8 cellular contexts compared by ENCODE assay signal in the genomic region with DNA sequence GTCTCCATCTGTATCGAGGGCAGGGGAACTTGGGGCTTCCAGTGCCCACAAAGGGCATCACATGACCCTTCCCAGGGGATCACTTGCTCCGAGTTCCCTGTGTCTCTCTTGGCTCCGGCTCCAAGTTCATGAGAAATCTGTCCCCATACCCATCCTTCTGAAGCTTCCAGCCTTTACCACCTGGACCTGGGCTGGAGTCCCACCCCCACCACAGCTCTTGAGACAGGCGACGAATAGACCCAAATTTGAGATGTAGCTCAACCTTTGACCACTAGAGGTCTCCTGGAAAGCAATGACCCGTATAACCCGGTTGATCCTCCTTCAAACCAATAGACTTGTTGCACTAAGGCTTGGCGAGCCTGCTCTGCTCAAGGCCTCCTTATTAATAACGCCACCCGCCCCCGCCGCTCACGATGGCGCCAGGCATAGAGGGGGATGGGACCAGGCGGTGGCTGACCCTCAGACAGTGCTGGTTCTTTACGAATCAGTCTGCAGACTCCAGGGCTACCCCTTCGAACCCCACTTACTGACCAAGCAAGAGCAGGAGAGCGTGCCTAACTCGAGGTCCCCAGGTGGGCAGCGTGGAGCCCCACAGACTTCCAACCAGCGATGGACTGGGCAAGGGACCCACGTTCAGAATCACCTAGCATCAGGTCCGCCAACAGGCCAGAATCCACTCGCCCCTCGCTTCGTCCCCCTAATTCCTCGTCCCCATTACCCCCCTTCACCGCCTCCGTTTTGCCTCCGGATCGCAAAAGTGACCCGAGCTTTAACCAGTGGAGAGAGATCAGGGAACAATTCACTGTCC. TPM values are rescaled to one million over a fixed set of nuclear protein-coding genes. Genes with fewer than 3 reads are reported as not detected.
DNase-seq lines count a peak whose midpoint lies in the region; ATAC-seq and TF ChIP-seq lines count a peak whose summit lies in the region.

No MANE protein-coding gene starts in this region.

- peak overlapping the region; percentile 67 for H3K4me3 Mint-ChIP-seq in activated CD8-positive, alpha-beta memory T cell treated with anti-CD3 and anti-CD28 coated beads, Interleukin-2, amount 10 ng/mL, durations not matched to agents 7 days and 5 days

- H3K4me3 ChIP-seq in ACC112 (ENCODE audit: low read depth, low read length) (peak overlapping the region; percentile 90), epithelial cell of esophagus (ENCODE audit: low read length) (peak overlapping the region; percentile 41), mucosa of descending colon (no peak overlapping the region), subcutaneous abdominal adipose tissue (ENCODE audit: low read depth in 1 of 5, low read length in 5 of 5) (peak overlapping the region; percentile 55 to 85 (median 70))

- H3K27me3 ChIP-seq in ACC112 (ENCODE audit: insufficient read depth, low read length) (no peaks in the 10 kb centered on the region), subcutaneous abdominal adipose tissue (ENCODE audit: control insufficient read depth in 5 of 5, insufficient read depth in 4 of 5, low read length in 5 of 5) (no peaks in the 10 kb centered on the region)

- CTCF ChIA-PET in activated CD8-positive, alpha-beta memory T cell treated with anti-CD3 and anti-CD28 coated beads, Interleukin-2, amount 10 ng/mL, durations not matched to agents 7 days and 5 days (lab: Charles Lee) = interaction anchor here (0.6 to 5.2 kb wide), 33 partner anchors 9 to 1081 kb away, joined by 3 to 37 read pairs (median 4); no protein-coding TSS in a partner anchor

- H3K36me3 ChIP-seq in ACC112 (ENCODE audit: insufficient read depth, low read length) (no peaks in the 10 kb centered on the region), mucosa of descending colon (ENCODE audit: low read depth) (no peaks in the 10 kb centered on the region), subcutaneous abdominal adipose tissue (ENCODE audit: control insufficient read depth in 5 of 5, insufficient read depth in 5 of 5, low read length in 5 of 5) (no peaks in the 10 kb centered on the region)

- peaks cover 2% of the 10 kb centered on the region for H3K79me2 ChIP-seq in ACC112 (ENCODE audit: control insufficient read depth, insufficient read depth, low read length, unreplicated experiment)

- H3K9me3 ChIP-seq in mucosa of descending colon (no peaks in the 10 kb centered on the region), subcutaneous abdominal adipose tissue (ENCODE audit: control insufficient read depth in 5 of 5, low read length in 5 of 5) (no peaks in the 10 kb centered on the region)

- H3K4me1 Mint-ChIP-seq in activated CD8-positive, alpha-beta memory T cell treated with anti-CD3 and anti-CD28 coated beads, Interleukin-2, amount 10 ng/mL, durations not matched to agents 7 days and 5 days = peaks cover 29% of the 10 kb centered on the region

- H3K9me3 Mint-ChIP-seq in activated CD8-positive, alpha-beta memory T cell treated with anti-CD3 and anti-CD28 coated beads, Interleukin-2, amount 10 ng/mL, durations not matched to agents 7 days and 5 days (ENCODE audit: low read depth) = no peaks in the 10 kb centered on the region

- DNase-seq in NCI-H1694 treated with DMSO at 0.1 percent for 48 hours (lab: John Stamatoyannopoulos, UW) = peak; percentile 29
- peak; percentile 79 for DNase-seq in activated CD8-positive, alpha-beta memory T cell treated with anti-CD3 and anti-CD28 coated beads, Interleukin-2, amount 10 ng/mL, durations not matched to agents 7 days and 5 days
- peak; percentile 60 for DNase-seq in epithelial cell of esophagus (ENCODE audit: low read depth)
- DNase-seq in mucosa of descending colon = peak; percentile 68 to 78 (median 77)

- intact Hi-C loops in mucosa of descending colon (cut with DNase I, micrococcal nuclease) = loop anchor here in 1 of 2 donors (5.0 kb wide), 1 partner anchor 145 kb away; no protein-coding TSS in a partner anchor

- peak; percentile 70 for TF ChIP-seq CTCF in epithelial cell of esophagus (IDR thresholded peaks at IDR 0.05; ENCODE audit: insufficient read depth, low read depth, low read length, missing control alignments)
- TF ChIP-seq CTCF in mucosa of descending colon (IDR thresholded peaks at IDR 0.05) = peak; percentile 58

- ATAC-seq in GM18498 (IDR thresholded peaks at IDR 0.05; ENCODE audit: unreplicated experiment) (peak; percentile 70), HG02840 (IDR thresholded peaks at IDR 0.05; ENCODE audit: low FRiP score, unreplicated experiment) (peak; percentile 53), mucosa of descending colon (peak; percentile 69)
- ATAC-seq in activated CD8-positive, alpha-beta memory T cell treated with anti-CD3 and anti-CD28 coated beads, Interleukin-2, amount 10 ng/mL, durations not matched to agents 7 days and 5 days = peak; percentile 76

- H3K27ac ChIP-seq in ACC112 (ENCODE audit: low read depth, low read length) (no peak overlapping the region), subcutaneous abdominal adipose tissue (ENCODE audit: low read depth, low read length) (peak overlapping the region; percentile 99)

- H3K27me3 Mint-ChIP-seq in activated CD8-positive, alpha-beta memory T cell treated with anti-CD3 and anti-CD28 coated beads, Interleukin-2, amount 10 ng/mL, durations not matched to agents 7 days and 5 days = no peaks in the 10 kb centered on the region

- peaks cover 1% of the 10 kb centered on the region for H3K36me3 Mint-ChIP-seq in activated CD8-positive, alpha-beta memory T cell treated with anti-CD3 and anti-CD28 coated beads, Interleukin-2, amount 10 ng/mL, durations not matched to agents 7 days and 5 days

- H3K27ac Mint-ChIP-seq in activated CD8-positive, alpha-beta memory T cell treated with anti-CD3 and anti-CD28 coated beads, Interleukin-2, amount 10 ng/mL, durations not matched to agents 7 days and 5 days = peak overlapping the region; percentile 99

- H3K9ac ChIP-seq in subcutaneous abdominal adipose tissue (ENCODE audit: low read length in 5 of 5) = peak overlapping the region; percentile 39 to 74 (median 57)

- H2AFZ ChIP-seq in ACC112 (ENCODE audit: low read length, unreplicated experiment) = peak overlapping the region; percentile 95

- H3K4me1 ChIP-seq in ACC112 (ENCODE audit: control insufficient read depth, insufficient read depth, low read length, unreplicated experiment) (peaks cover 27% of the 10 kb centered on the region), mucosa of descending colon (ENCODE audit: low read depth) (peaks cover 28% of the 10 kb centered on the region), subcutaneous abdominal adipose tissue (ENCODE audit: control insufficient read depth in 5 of 5, insufficient read depth in 5 of 5, low read length in 5 of 5) (peaks cover 2 to 36% (median 29%) of the 10 kb centered on the region in 5 donors)

RNA-seq across cellular contexts. Expression of gene ARID5B, which starts 4.4 kb away (rescaled TPM):
- 10 to 100 TPM; 34.8 to 35.9 TPM for total RNA-seq in activated CD8-positive, alpha-beta memory T cell treated with anti-CD3 and anti-CD28 coated beads, Interleukin-2, amount 10 ng/mL, durations not matched to agents 7 days and 5 days
- total RNA-seq in mucosa of descending colon = 10 to 100 TPM; 21.9 to 34.1 (median 22.4) TPM

Comparison
In these comparisons a context has a peak if more than half of its experiments do, and no peak if none do; other contexts are left out.
1. DNase-seq: peak in every context shown above with its lines; median percentile 79 in activated CD8-positive, alpha-beta memory T cell treated with anti-CD3 and anti-CD28 coated beads, Interleukin-2, amount 10 ng/mL, durations not matched to agents 7 days and 5 days; 77 in mucosa of descending colon; 60 in epithelial cell of esophagus; 29 in NCI-H1694 treated with DMSO at 0.1 percent for 48 hours.